In genomic region chr10:68086011-68086410, GRCh38 we compare ENCODE assay signal across 1 cellular context.
TF ChIP-seq lines count a peak whose summit lies in the region.

No MANE protein-coding gene starts in this region.

TF ChIP-seq in H1, 55 proteins besides CTCF, POLR2A, EP300 and RAD21:
- TF ChIP-seq BRCA1 (IDR thresholded peaks at IDR 0.05; ENCODE audit: low read depth, low read length) (no peak), FOSL1 (IDR thresholded peaks at IDR 0.05; ENCODE audit: insufficient read depth, low read depth, low read length) (no peak), POLR2AphosphoS5 (IDR thresholded peaks at IDR 0.05; ENCODE audit: low read depth, low read length) (no peak), BACH1 (IDR thresholded peaks at IDR 0.05; ENCODE audit: low read length) (no peak), JUN (IDR thresholded peaks at IDR 0.05; ENCODE audit: low read depth, low read length) (no peak), CBX5 (IDR thresholded peaks at IDR 0.05; ENCODE audit: low read depth, low read length) (no peak), SP2 (IDR thresholded peaks at IDR 0.05; ENCODE audit: low read length) (no peak), ATF2 (IDR thresholded peaks at IDR 0.05; ENCODE audit: low read length) (no peak), NANOG (IDR thresholded peaks at IDR 0.05; ENCODE audit: insufficient read depth, low read depth, low read length, poor library complexity, severe bottlenecking) (no peak), CBX8 (IDR thresholded peaks at IDR 0.05; ENCODE audit: borderline replicate concordance, low read depth, low read length) (no peak), KDM1A (IDR thresholded peaks at IDR 0.05; ENCODE audit: borderline replicate concordance, low read length) (no peak), CEBPB (IDR thresholded peaks at IDR 0.05; ENCODE audit: low read depth, low read length) (no peak), RBBP5 (IDR thresholded peaks at IDR 0.05; ENCODE audit: borderline replicate concordance, low read depth, low read length) (no peak), KDM4A (IDR thresholded peaks at IDR 0.05; ENCODE audit: low read depth, low read length, severe bottlenecking) (no peak), POU5F1 (IDR thresholded peaks at IDR 0.05; ENCODE audit: low read depth, low read length) (no peak), EZH2 (IDR thresholded peaks at IDR 0.05; ENCODE audit: low read depth, low read length, severe bottlenecking) (no peak), GABPA (IDR thresholded peaks at IDR 0.05; ENCODE audit: borderline replicate concordance, insufficient read depth, low read length) (no peak), ASH2L (IDR thresholded peaks at IDR 0.05; ENCODE audit: low read length) (no peak)
- TF ChIP-seq, protein P1, sequence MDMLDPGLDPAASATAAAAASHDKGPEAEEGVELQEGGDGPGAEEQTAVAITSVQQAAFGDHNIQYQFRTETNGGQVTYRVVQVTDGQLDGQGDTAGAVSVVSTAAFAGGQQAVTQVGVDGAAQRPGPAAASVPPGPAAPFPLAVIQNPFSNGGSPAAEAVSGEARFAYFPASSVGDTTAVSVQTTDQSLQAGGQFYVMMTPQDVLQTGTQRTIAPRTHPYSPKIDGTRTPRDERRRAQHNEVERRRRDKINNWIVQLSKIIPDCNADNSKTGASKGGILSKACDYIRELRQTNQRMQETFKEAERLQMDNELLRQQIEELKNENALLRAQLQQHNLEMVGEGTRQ (IDR thresholded peaks at IDR 0.05; ENCODE audit: low read length) = no peak
- TF ChIP-seq, protein P2, sequence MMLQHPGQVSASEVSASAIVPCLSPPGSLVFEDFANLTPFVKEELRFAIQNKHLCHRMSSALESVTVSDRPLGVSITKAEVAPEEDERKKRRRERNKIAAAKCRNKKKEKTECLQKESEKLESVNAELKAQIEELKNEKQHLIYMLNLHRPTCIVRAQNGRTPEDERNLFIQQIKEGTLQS (IDR thresholded peaks at IDR 0.05; ENCODE audit: insufficient read depth, low read depth, low read length) = no peak
TF ChIP-seq in H1: peak in this region for 0.
